Comparison of ENCODE assay signal across 1 cellular context in genomic region chr2:71001592-71002570, GRCh38.
TF ChIP-seq lines count a peak whose summit lies in the region.

No MANE protein-coding gene starts in this region.

TF ChIP-seq in HepG2, 621 proteins besides CTCF, POLR2A, EP300 and RAD21 (continued from another document and continues in another):
- TF ChIP-seq ZNF430 (CRISPR knock-in tag; IDR thresholded peaks at IDR 0.05) = no peak
- TF ChIP-seq SOX6 (IDR thresholded peaks at IDR 0.05) = no peak
- TF ChIP-seq SOX6 (CRISPR knock-in tag; IDR thresholded peaks at IDR 0.05) = peak; percentile 45; the same call in 1 of the 2 replicates
- TF ChIP-seq HNF4A (CRISPR knock-in tag; IDR thresholded peaks at IDR 0.05) = peak; percentile 25; the same call in 1 of the 2 replicates
- no peak for TF ChIP-seq ZNF800 (CRISPR knock-in tag; IDR thresholded peaks at IDR 0.05)
- TF ChIP-seq ZNF121 (CRISPR knock-in tag; IDR thresholded peaks at IDR 0.05) = no peak
- TF ChIP-seq, protein P1, sequence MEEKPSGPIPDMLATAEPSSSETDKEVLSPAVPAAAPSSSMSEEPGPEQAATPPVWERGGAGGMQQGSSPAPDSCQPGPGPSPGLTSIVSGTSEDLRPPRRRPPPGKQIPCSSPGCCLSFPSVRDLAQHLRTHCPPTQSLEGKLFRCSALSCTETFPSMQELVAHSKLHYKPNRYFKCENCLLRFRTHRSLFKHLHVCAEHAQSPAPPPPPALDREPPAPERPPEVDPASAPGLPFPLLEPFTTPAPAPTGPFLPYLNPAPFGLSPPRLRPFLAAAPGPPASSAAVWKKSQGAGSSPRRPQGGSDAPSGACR (CRISPR knock-in tag; IDR thresholded peaks at IDR 0.05) = no peak
- TF ChIP-seq POGK (CRISPR knock-in tag; conservative IDR thresholded peaks at IDR 0.05) = no peak; the same call in 1 of the 2 replicates
- no peak for TF ChIP-seq TBX2 (CRISPR knock-in tag; IDR thresholded peaks at IDR 0.05; ENCODE audit: borderline replicate concordance)
- TF ChIP-seq NR2F2 (IDR thresholded peaks at IDR 0.05; ENCODE audit: borderline replicate concordance, low read depth) = no peak
- TF ChIP-seq, protein P2, sequence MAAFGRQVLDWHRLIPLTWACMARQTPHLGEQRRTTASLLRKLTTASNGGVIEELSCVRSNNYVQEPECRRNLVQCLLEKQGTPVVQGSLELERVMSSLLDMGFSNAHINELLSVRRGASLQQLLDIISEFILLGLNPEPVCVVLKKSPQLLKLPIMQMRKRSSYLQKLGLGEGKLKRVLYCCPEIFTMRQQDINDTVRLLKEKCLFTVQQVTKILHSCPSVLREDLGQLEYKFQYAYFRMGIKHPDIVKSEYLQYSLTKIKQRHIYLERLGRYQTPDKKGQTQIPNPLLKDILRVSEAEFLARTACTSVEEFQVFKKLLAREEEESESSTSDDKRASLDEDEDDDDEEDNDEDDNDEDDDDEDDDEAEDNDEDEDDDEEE (CRISPR knock-in tag; IDR thresholded peaks at IDR 0.05) = peak; percentile 80; the same call in 1 of the 2 replicates
- TF ChIP-seq ZNF276 (CRISPR knock-in tag; IDR thresholded peaks at IDR 0.05; ENCODE audit: low read depth) = 0 out of 2 replicates have a peak, but pooled peaks have one; percentile 14
- TF ChIP-seq SALL1 (CRISPR knock-in tag; IDR thresholded peaks at IDR 0.05) = peak; percentile 19; the same call in 1 of the 2 replicates
- no peak for TF ChIP-seq ZNF775 (CRISPR knock-in tag; IDR thresholded peaks at IDR 0.05; ENCODE audit: borderline replicate concordance)
- TF ChIP-seq ZNF687 (CRISPR knock-in tag; IDR thresholded peaks at IDR 0.05) = peak; percentile 63
- 0 out of 2 replicates have a peak, but pooled peaks have one; percentile 7 for TF ChIP-seq ZUFSP (CRISPR knock-in tag; IDR thresholded peaks at IDR 0.05; ENCODE audit: borderline replicate concordance)
- 0 out of 2 replicates have a peak, but pooled peaks have one; percentile 63 for TF ChIP-seq ZNF776 (CRISPR knock-in tag; IDR thresholded peaks at IDR 0.05)
- TF ChIP-seq KMT2A (CRISPR knock-in tag; IDR thresholded peaks at IDR 0.05) = no peak
- 0 out of 2 replicates have a peak, but pooled peaks have one; percentile 2 for TF ChIP-seq ZSCAN21 (CRISPR knock-in tag; IDR thresholded peaks at IDR 0.05; ENCODE audit: borderline replicate concordance)
- TF ChIP-seq ZGPAT (CRISPR knock-in tag; IDR thresholded peaks at IDR 0.05) = no peak
- TF ChIP-seq HIVEP1 (CRISPR knock-in tag; IDR thresholded peaks at IDR 0.05) = no peak
- TF ChIP-seq, protein P3, sequence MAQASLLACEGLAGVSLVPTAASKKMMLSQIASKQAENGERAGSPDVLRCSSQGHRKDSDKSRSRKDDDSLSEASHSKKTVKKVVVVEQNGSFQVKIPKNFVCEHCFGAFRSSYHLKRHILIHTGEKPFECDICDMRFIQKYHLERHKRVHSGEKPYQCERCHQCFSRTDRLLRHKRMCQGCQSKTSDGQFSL (CRISPR knock-in tag; IDR thresholded peaks at IDR 0.05) = no peak; the same call in 1 of the 2 replicates
- no peak for TF ChIP-seq NPAS2 (CRISPR knock-in tag; IDR thresholded peaks at IDR 0.05; ENCODE audit: borderline replicate concordance)
- TF ChIP-seq ZNF407 (CRISPR knock-in tag; IDR thresholded peaks at IDR 0.05; ENCODE audit: not compliant biosample characterization) = peak; percentile 22
